In genomic region chr1:213790565-213790964, GRCh38 we compare ENCODE assay signal across 19 cellular contexts.
A peak's percentile ranks its signal among the peaks of the same experiment; 100 is the strongest.
DNase-seq lines count a peak whose midpoint lies in the region; ATAC-seq, FAIRE-seq and TF ChIP-seq lines count a peak whose summit lies in the region.
"Had no signal": no experiment of that assay in that cellular context is flagged by ENCODE, and none has a peak within 500 bp of the region (broad histone marks: within the 10 kb centered on the region; RNA-seq: fewer than 3 reads in every experiment).

No MANE protein-coding gene starts in this region.

- H2AFZ ChIP-seq in HCT116 (ENCODE audit: low read depth, low read length, poor library complexity, severe bottlenecking), result no peak overlapping the region
- no peak overlapping the region for H2AFZ ChIP-seq in K562 (ENCODE audit: low read depth, low read length)

- DNase-seq in DMS53 (lab: John Stamatoyannopoulos, UW) (peak; percentile 96), HCT116 (ENCODE audit: low read depth, low spot score) (no peak), K562 (ENCODE audit: extremely low read depth in 1 of 4, low spot score in 3 of 4) (no peak), uterus (no peak), NCI-H82 treated with DMSO at 0.1 percent for 48 hours (lab: John Stamatoyannopoulos, UW; ENCODE audit: unreplicated experiment) (no peak)
- DNase-seq: ACHN; BE2C; C1 segment of cervical spinal cord; CD4-positive, CD25-positive, alpha-beta regulatory T cell; CD8-positive, alpha-beta memory T cell; COR-L47; DMS79 treated with DMSO at 0.1 percent for 48 hours; GF-D8; H9 had no signal

- in situ Hi-C loops in K562 (cut with MboI), result no loop called here

- H3K4me3 ChIP-seq in HCT116 (replicated peaks in 1 of 2; ENCODE audit: low read depth in 1 of 2, low read length in 2 of 2) (no peak overlapping the region), K562 (no peak overlapping the region), uterus (no peak overlapping the region)

- TF ChIP-seq POLR2A in HCT116 (IDR thresholded peaks at IDR 0.05; ENCODE audit: borderline replicate concordance, extremely low read depth, insufficient read depth, insufficient read length), result no peak
- no peak for TF ChIP-seq POLR2A in K562 (conservative IDR thresholded peaks at IDR 0.05)
- TF ChIP-seq POLR2A in uterus (IDR thresholded peaks at IDR 0.05), result no peak

- H3K79me2 ChIP-seq in HCT116 (ENCODE audit: insufficient read depth, low read length) (no peaks in the 10 kb centered on the region), K562 (ENCODE audit: control insufficient read depth, insufficient read depth, low read length) (no peaks in the 10 kb centered on the region)

- H4K20me1 ChIP-seq in HCT116 (ENCODE audit: insufficient read depth), result no peaks in the 10 kb centered on the region
- no peaks in the 10 kb centered on the region for H4K20me1 ChIP-seq in K562 (replicated peaks; ENCODE audit: control insufficient read depth, insufficient read depth, low read length)

- intact Hi-C loops in HCT116 (cut with micrococcal nuclease), result no loop called here
- intact Hi-C loops in K562 (cut with micrococcal nuclease), result no loop called here
- intact Hi-C loops in uterus (cut with DNase I; ENCODE audit: low total_unique reads), result no loop called here

- H3K4me2 ChIP-seq in HCT116 (ENCODE audit: low read length) (no peak overlapping the region), K562 (ENCODE audit: insufficient read depth, low read length) (no peak overlapping the region)

- TF ChIP-seq EP300 in K562 (IDR thresholded peaks at IDR 0.05; ENCODE audit: low read length), result no peak

- no peaks in the 10 kb centered on the region for H3K9me2 ChIP-seq in HCT116 (ENCODE audit: insufficient read depth)

- FAIRE-seq in K562 (lab: Jason Lieb, UNC), result peak; percentile 32
- FAIRE-seq: A204.1, D721Med, GM19239, H1 had no signal

- H3K27me3 ChIP-seq in HCT116 (ENCODE audit: insufficient read depth, low read length), result no peaks in the 10 kb centered on the region
- H3K27me3 ChIP-seq in K562 (ENCODE audit: control insufficient read depth in 2 of 2, insufficient read depth in 2 of 2, low read length in 2 of 2), result no peaks in the 10 kb centered on the region; a peak in 2 of 5 replicates
- no peaks in the 10 kb centered on the region for H3K27me3 ChIP-seq in uterus
- H3K27me3 ChIP-seq: BE2C had no signal

- H3K9ac ChIP-seq in HCT116 (ENCODE audit: low read length) (no peak overlapping the region), K562 (ENCODE audit: insufficient read depth in 1 of 2, low read depth in 2 of 2, low read length in 2 of 2) (no peak overlapping the region)

- no peak for ATAC-seq in HCT116
- no peak for ATAC-seq in K562
- no peak for ATAC-seq in GM19035 (IDR thresholded peaks at IDR 0.05; ENCODE audit: unreplicated experiment)

- H3K27ac ChIP-seq in HCT116 (ENCODE audit: low read depth, low read length) (no peak overlapping the region), K562 (ENCODE audit: extremely low read depth, low read depth, low read length) (no peak overlapping the region), uterus (no peak overlapping the region)

- H3K9me3 ChIP-seq in HCT116 (ENCODE audit: control insufficient read depth in 1 of 2, insufficient read depth in 1 of 2, low read depth in 1 of 2, low read length in 2 of 2), result no peaks in the 10 kb centered on the region
- no peaks in the 10 kb centered on the region for H3K9me3 ChIP-seq in K562 (replicated peaks; ENCODE audit: control insufficient read depth, insufficient read depth, low read depth, low read length)
- no peaks in the 10 kb centered on the region for H3K9me3 ChIP-seq in uterus
- H3K9me3 ChIP-seq: BE2C had no signal

- POLR2A ChIA-PET in HCT116 (lab: Charles Lee), result no interaction called here
- POLR2A ChIA-PET in K562 (lab: Yijun Ruan, JAX), result interaction anchor here (0.6 kb wide), 1 partner anchor 9 kb away, joined by 3 read pairs; no protein-coding TSS in a partner anchor

- H3K9me1 ChIP-seq in K562 (ENCODE audit: control insufficient read depth, insufficient read depth, low read length), result no peaks in the 10 kb centered on the region

- CTCF ChIA-PET in HCT116 (lab: Charles Lee), result no interaction called here
- CTCF ChIA-PET in K562 (lab: Yijun Ruan, JAX; ENCODE audit: low intra/inter-chr PET ratio), result no interaction called here

- TF ChIP-seq RAD21 in HCT116 (IDR thresholded peaks at IDR 0.05; ENCODE audit: low read depth), result no peak
- TF ChIP-seq RAD21 in K562 (CRISPR knock-in tag; conservative IDR thresholded peaks at IDR 0.05 in 1 of 2, IDR thresholded peaks at IDR 0.05 in 1 of 2), result no peak

- H3K4me1 ChIP-seq in HCT116 (ENCODE audit: control insufficient read depth in 1 of 2, insufficient read depth in 2 of 2, low read length in 2 of 2), result no peaks in the 10 kb centered on the region
- H3K4me1 ChIP-seq in K562 (replicated peaks in 1 of 2; ENCODE audit: control insufficient read depth in 2 of 2, insufficient read depth in 2 of 2, low read length in 2 of 2), result no peaks in the 10 kb centered on the region
- H3K4me1 ChIP-seq in uterus, result no peaks in the 10 kb centered on the region
- H3K4me1 ChIP-seq: BE2C had no signal

- H3K36me3 ChIP-seq in HCT116 (ENCODE audit: control insufficient read depth in 1 of 2, insufficient read depth in 2 of 2, low read length in 2 of 2), result no peaks in the 10 kb centered on the region
- H3K36me3 ChIP-seq in K562 (ENCODE audit: control insufficient read depth, insufficient read depth, low read length), result no peaks in the 10 kb centered on the region
- no peaks in the 10 kb centered on the region for H3K36me3 ChIP-seq in uterus
- H3K36me3 ChIP-seq: BE2C had no signal

- RAD21 ChIA-PET in HCT116 (lab: Charles Lee; ENCODE audit: low non-redundant PET in 1 of 2, low total read pairs in 2 of 2, uncharacterized antibody in 2 of 2, unreplicated experiment in 2 of 2), result no interaction called here

- 0% methylated on average over 3 of the region's 3 CpGs for WGBS in K562 (ENCODE audit: insufficient coverage, low coverage, missing lambda C conversion rate)

- no peak for TF ChIP-seq CTCF in HCT116 (IDR thresholded peaks at IDR 0.05 in 2 of 3, conservative IDR thresholded peaks at IDR 0.05 in 1 of 3; ENCODE audit: borderline replicate concordance in 1 of 3, insufficient read depth in 1 of 3, low read depth in 2 of 3, low read length in 2 of 3)
- no peak for TF ChIP-seq CTCF in K562 (IDR thresholded peaks at IDR 0.05 in 2 of 3, conservative IDR thresholded peaks at IDR 0.05 in 1 of 3; ENCODE audit: insufficient read depth in 2 of 3, low read depth in 1 of 3, low read length in 3 of 3)
- TF ChIP-seq CTCF in uterus (IDR thresholded peaks at IDR 0.05), result no peak

- BruUV-seq in HCT116 (replicated peaks; lab: Mats Ljungman, UMichigan) (no TSS peak), K562 (replicated peaks; lab: Mats Ljungman, UMichigan) (no TSS peak)

TF ChIP-seq in HCT116, 20 proteins besides CTCF, POLR2A, EP300 and RAD21:
- TF ChIP-seq TCF7L2 (IDR thresholded peaks at IDR 0.05; ENCODE audit: borderline replicate concordance, extremely low read depth, insufficient read depth, insufficient read length) (peak; percentile 60), EZH2 (IDR thresholded peaks at IDR 0.05) (no peak), ATF3 (IDR thresholded peaks at IDR 0.05) (no peak), SRF (IDR thresholded peaks at IDR 0.05; ENCODE audit: low read depth) (no peak)

TF ChIP-seq in K562, 482 proteins besides CTCF, POLR2A, EP300 and RAD21 (continues in another document):
- TF ChIP-seq ZNF121 (CRISPR knock-in tag; conservative IDR thresholded peaks at IDR 0.05) (no peak), NRF1 (conservative IDR thresholded peaks at IDR 0.05 in 1 of 2, IDR thresholded peaks at IDR 0.05 in 1 of 2) (no peak), ZNF311 (CRISPR knock-in tag; IDR thresholded peaks at IDR 0.05) (no peak), FOXP4 (CRISPR knock-in tag; IDR thresholded peaks at IDR 0.05; ENCODE audit: borderline replicate concordance) (no peak), NR4A1 (CRISPR knock-in tag; IDR thresholded peaks at IDR 0.05) (no peak), NR4A1 (tag; IDR thresholded peaks at IDR 0.05) (no peak), MYC (IDR thresholded peaks at IDR 0.05; ENCODE audit: low read depth, low read length) (no peak), MYC (CRISPR knock-in tag; IDR thresholded peaks at IDR 0.05; ENCODE audit: borderline replicate concordance, low read depth) (no peak), POLR2H (tag; IDR thresholded peaks at IDR 0.05; ENCODE audit: low read depth) (no peak)
